8 cellular contexts compared by ENCODE assay signal in genomic region chr4:152485726-152486276, GRCh38.
DNase-seq lines count a peak whose midpoint lies in the region; ATAC-seq and TF ChIP-seq lines count a peak whose summit lies in the region.

No MANE protein-coding gene starts in this region.

- H3K9me3 ChIP-seq in RWPE2 (ENCODE audit: severe bottlenecking) = peaks cover 3% of the 10 kb centered on the region

- H3K27ac ChIP-seq in RWPE2 (ENCODE audit: poor library complexity, severe bottlenecking) = no peak overlapping the region

- no peaks in the 10 kb centered on the region for H3K27me3 ChIP-seq in RWPE2 (ENCODE audit: insufficient read depth, poor library complexity, severe bottlenecking)

- ATAC-seq in HG02798 (IDR thresholded peaks at IDR 0.05; ENCODE audit: poor library complexity, unreplicated experiment) (peak; percentile 97), RWPE2 (ENCODE audit: low read depth) (peak; percentile 99)

- TF ChIP-seq CTCF in RWPE2 (IDR thresholded peaks at IDR 0.05; ENCODE audit: poor library complexity, severe bottlenecking) = no peak
- TF ChIP-seq CTCF in GM13976 (IDR thresholded peaks at IDR 0.05; ENCODE audit: borderline replicate concordance, control extremely low read depth, extremely low read depth, insufficient read depth, missing control alignments) = no peak

- DNase-seq in stimulated activated CD8-positive, alpha-beta memory T cell treated with anti-CD3 and anti-CD28 coated beads, Interleukin-12 subunit alpha, Interleukin-12 subunit beta, amount 100 ng/mL, for 24 hours (ENCODE audit: extremely low read depth) = peak; percentile 1
- DNase-seq in stimulated activated CD8-positive, alpha-beta memory T cell treated with anti-CD3 and anti-CD28 coated beads, Interleukin-4, amount 100 ng/mL, for 48 hours = no peak
- DNase-seq in RWPE2 (ENCODE audit: low spot score) (no peak), glomerular visceral epithelial cell (ENCODE audit: extremely low spot score) (peak; percentile 87), NCI-H446 treated with DMSO at 0.1 percent for 48 hours (lab: John Stamatoyannopoulos, UW) (no peak), GM13976 (ENCODE audit: low spot score) (no peak), NCI-H226 (no peak)

- peaks cover 34% of the 10 kb centered on the region for H3K4me1 ChIP-seq in RWPE2 (ENCODE audit: insufficient read depth, poor library complexity, severe bottlenecking)

- in situ Hi-C loops in GM13976 (cut with MboI; ENCODE audit: low sequenced_read_pairs, unreplicated experiment) = no loop called here

- no peak overlapping the region for H3K4me3 ChIP-seq in RWPE2 (ENCODE audit: severe bottlenecking)

- H3K36me3 ChIP-seq in RWPE2 (ENCODE audit: low read depth) = no peaks in the 10 kb centered on the region

Comparison
In these comparisons a context has a peak if more than half of its experiments do, and no peak if none do; other contexts are left out.
1. DNase-seq: peak in stimulated activated CD8-positive, alpha-beta memory T cell treated with anti-CD3 and anti-CD28 coated beads, Interleukin-12 subunit alpha, Interleukin-12 subunit beta, amount 100 ng/mL, for 24 hours (single experiment) and glomerular visceral epithelial cell (single experiment); none in stimulated activated CD8-positive, alpha-beta memory T cell treated with anti-CD3 and anti-CD28 coated beads, Interleukin-4, amount 100 ng/mL, for 48 hours (single experiment), RWPE2 (single experiment), NCI-H446 treated with DMSO at 0.1 percent for 48 hours (single experiment), GM13976 (single experiment) and NCI-H226 (single experiment).